8 cellular contexts compared by ENCODE assay signal in the genomic region with DNA sequence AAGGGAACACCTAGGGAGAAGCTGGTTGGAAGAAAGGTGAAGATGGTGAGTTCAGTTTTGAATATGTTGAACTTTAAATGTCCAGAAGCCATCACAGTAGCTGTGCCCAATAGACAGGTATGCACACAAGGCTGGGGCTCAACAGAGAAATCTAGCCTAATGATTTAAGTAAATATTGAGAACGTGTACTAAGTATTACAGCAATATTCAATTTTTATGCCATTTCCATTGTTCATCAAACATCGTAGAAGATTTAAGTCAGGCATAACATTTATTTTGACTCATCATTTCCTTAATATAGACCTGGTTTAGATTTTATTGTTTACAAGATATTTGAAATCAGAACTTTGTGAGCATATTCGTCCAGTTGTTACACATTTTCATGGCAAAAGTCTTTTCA.
"Had no signal": no experiment of that assay in that cellular context is flagged by ENCODE, and none has a peak within 500 bp of the region (broad histone marks: within the 10 kb centered on the region; RNA-seq: fewer than 3 reads in every experiment).

No MANE protein-coding gene starts in this region.

- H3K4me3 Mint-ChIP-seq: GM23338, H9 had no signal

- FAIRE-seq: H1, H54, HTR-8/SVneo, K562 had no signal

- H3K4me3 ChIP-seq: GM23338, K562 had no signal

- H3K27ac Mint-ChIP-seq: GM23338 had no signal

- H2AFZ ChIP-seq: GM23338 had no signal

- ATAC-seq: GM23338, K562 had no signal

- DNase-seq: H9, HCEC 1CT, IMR-90 had no signal

- H3K9me3 Mint-ChIP-seq: GM23338, H9 had no signal

- H3K4me2 ChIP-seq: GM23338 had no signal
